21 cellular contexts compared by ENCODE assay signal in genomic region chr2:221532641-221533040, GRCh38.
"Had no signal": no experiment of that assay in that cellular context is flagged by ENCODE, and none has a peak within 500 bp of the region (broad histone marks: within the 10 kb centered on the region; RNA-seq: fewer than 3 reads in every experiment).

No MANE protein-coding gene starts in this region.

- ATAC-seq: heart left ventricle; left ventricle myocardium superior; natural killer cell; psoas muscle; right lobe of liver; stimulated activated effector memory CD8-positive, alpha-beta T cell treated with anti-CD3 and anti-CD28 coated beads, Interleukin-12 subunit alpha, Interleukin-12 subunit beta, amount 100 ng/mL, for 72 hours; stimulated activated naive CD8-positive, alpha-beta T cell treated with anti-CD3 and anti-CD28 coated beads, Interleukin-15, Interleukin-2, amounts not matched to agents 100 U/mL and 50 U/mL, for 24 hours had no signal

- DNase-seq: effector CD4-positive, alpha-beta T cell; endodermal cell; erythroblast; foreskin melanocyte; heart left ventricle; hippocampal formation; left colon; left ventricle myocardium superior; natural killer cell; psoas muscle; retina; right lobe of liver; stimulated activated CD4-positive, alpha-beta T cell treated with anti-CD3 and anti-CD28 coated beads, Interleukin-4, amount 100 ng/mL, for 1 hour; stimulated activated CD8-positive, alpha-beta memory T cell treated with anti-CD3 and anti-CD28 coated beads, Interleukin-4, amount 100 ng/mL, for 48 hours; stimulated activated naive CD8-positive, alpha-beta T cell treated with anti-CD3 and anti-CD28 coated beads, Interleukin-15, Interleukin-2, amounts not matched to agents 100 U/mL and 50 U/mL, for 24 hours; tibial artery had no signal

- H3K36me3 ChIP-seq: heart left ventricle, neutrophil, right lobe of liver, tibial artery had no signal

- FAIRE-seq: endothelial cell of umbilical vein had no signal

- H3K4me3 ChIP-seq: coronary artery, heart left ventricle, mucosa of descending colon, psoas muscle, right lobe of liver, tibial artery had no signal

- H3K4me3 Mint-ChIP-seq: endodermal cell; natural killer cell; stimulated activated effector memory CD8-positive, alpha-beta T cell treated with anti-CD3 and anti-CD28 coated beads, Interleukin-12 subunit alpha, Interleukin-12 subunit beta, amount 100 ng/mL, for 72 hours had no signal

- H3K4me1 ChIP-seq: right lobe of liver had no signal

- H3K9me3 Mint-ChIP-seq: endodermal cell; natural killer cell; stimulated activated effector memory CD8-positive, alpha-beta T cell treated with anti-CD3 and anti-CD28 coated beads, Interleukin-12 subunit alpha, Interleukin-12 subunit beta, amount 100 ng/mL, for 72 hours had no signal

- H3K9me3 ChIP-seq: heart left ventricle, mucosa of descending colon, neutrophil, psoas muscle, right lobe of liver, tibial artery had no signal

- H3K27ac Mint-ChIP-seq: endodermal cell; natural killer cell; stimulated activated effector memory CD8-positive, alpha-beta T cell treated with anti-CD3 and anti-CD28 coated beads, Interleukin-12 subunit alpha, Interleukin-12 subunit beta, amount 100 ng/mL, for 72 hours had no signal

- H3K36me3 Mint-ChIP-seq: natural killer cell; stimulated activated effector memory CD8-positive, alpha-beta T cell treated with anti-CD3 and anti-CD28 coated beads, Interleukin-12 subunit alpha, Interleukin-12 subunit beta, amount 100 ng/mL, for 72 hours had no signal

- H3K27me3 ChIP-seq: heart left ventricle, right lobe of liver, tibial artery had no signal

- H3K27ac ChIP-seq: coronary artery, heart left ventricle, neutrophil, psoas muscle, right lobe of liver, tibial artery had no signal
